In the genomic region with DNA sequence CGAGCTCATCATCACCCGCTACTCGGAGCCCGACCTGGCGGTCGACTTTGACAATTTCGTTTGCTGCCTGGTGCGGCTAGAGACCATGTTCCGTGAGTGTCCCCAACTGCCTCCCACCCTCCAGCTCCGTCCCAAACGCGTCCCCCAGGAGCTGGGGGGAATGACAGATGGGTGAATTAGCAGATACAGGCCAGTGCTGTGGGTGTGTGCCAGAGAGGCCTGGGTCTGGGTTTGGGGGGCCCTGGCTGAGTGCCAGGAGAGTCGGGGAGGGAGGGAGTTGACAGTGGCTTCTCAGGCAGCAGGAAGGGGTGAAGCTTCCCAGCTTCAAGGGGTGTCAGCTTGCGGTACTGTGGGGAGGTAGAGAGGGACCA, we compare ENCODE assay signal across 32 cellular contexts. TPM values are rescaled to one million over a fixed set of nuclear protein-coding genes. Genes with fewer than 3 reads are reported as not detected.
"Had no signal": no experiment of that assay in that cellular context is flagged by ENCODE, and none has a peak within 500 bp of the region (broad histone marks: within the 10 kb centered on the region; RNA-seq: fewer than 3 reads in every experiment).

No MANE protein-coding gene starts in this region.

- H3K4me3 ChIP-seq: esophagus muscularis mucosa, heart left ventricle, left lung, lower lobe of right lung, suprapubic skin, tibial artery, upper lobe of right lung had no signal

- FAIRE-seq: bronchial epithelial cell, colon had no signal

- H3K9me3 ChIP-seq: esophagus muscularis mucosa, heart left ventricle, left lung, lower lobe of right lung, suprapubic skin, tibial artery, upper lobe of right lung had no signal

- H3K4me1 ChIP-seq: foreskin keratinocyte, suprapubic skin, tibial artery had no signal

- ATAC-seq: activated T-cell treated with anti-CD3 and anti-CD28 coated beads, Interleukin-2, amount 50 U/mL, for 4 hours; foreskin keratinocyte; heart left ventricle; left lung; lower lobe of right lung; naive thymus-derived CD8-positive, alpha-beta T cell; right cardiac atrium; stimulated activated effector memory CD8-positive, alpha-beta T cell treated with anti-CD3 and anti-CD28 coated beads, Interleukin-12 subunit alpha, Interleukin-12 subunit beta, amount 100 ng/mL, for 72 hours; upper lobe of right lung had no signal

- H3K27ac ChIP-seq: esophagus muscularis mucosa, foreskin keratinocyte, heart left ventricle, left lung, lower lobe of right lung, suprapubic skin, tibial artery, upper lobe of right lung had no signal

- DNase-seq: activated CD4-positive, alpha-beta T cell treated with anti-CD3 and anti-CD28 coated beads, Interleukin-2, amount 10 ng/mL, durations not matched to agents 24 days and 14 days; activated CD4-positive, CD25-positive, alpha-beta regulatory T cell treated with anti-CD3 and anti-CD28 coated beads, Interleukin-2, amount 50 U/mL, for 72 hours; activated naive CD4-positive, alpha-beta T cell treated with Interleukin-2 at 50 U/mL for 16 hours; activated T-cell treated with anti-CD3 and anti-CD28 coated beads, Interleukin-2, amount 50 U/mL, for 4 hours; anterior cingulate cortex; dermis blood vessel endothelial cell; effector CD4-positive, alpha-beta T cell; foreskin keratinocyte; heart left ventricle; hypothalamus; immature natural killer cell; kidney glomerular epithelial cell; left lung; lower lobe of right lung; mesenchymal stem cell; naive thymus-derived CD8-positive, alpha-beta T cell; nucleus accumbens; right cardiac atrium; stimulated activated CD4-positive, alpha-beta T cell treated with anti-CD3 and anti-CD28 coated beads, Interleukin-4, amount 100 ng/mL, for 24 hours; T-helper 2 cell; tibial artery; upper lobe of right lung had no signal

- H3K27me3 ChIP-seq: esophagus muscularis mucosa, foreskin keratinocyte, heart left ventricle, left lung, suprapubic skin, tibial artery, upper lobe of right lung had no signal

RNA-seq across cellular contexts. Expression of a gene that starts 40.3 kb away (rescaled TPM):
- total RNA-seq: activated CD4-positive, alpha-beta memory T cell treated with anti-CD3 and anti-CD28 coated beads for 36 hours; activated CD4-positive, alpha-beta T cell treated with anti-CD3 and anti-CD28 coated beads, Interleukin-2, amount 10 ng/mL, durations not matched to agents 24 days and 14 days; activated T-cell treated with anti-CD3 and anti-CD28 coated beads, Interleukin-2, amount 50 U/mL, for 4 hours; activated T-helper 2 cell treated with anti-CD3 and anti-CD28 coated beads, Interferon-gamma antibody, Interleukin-2, Interleukin-4, amounts not matched to agents 10 μg/mL and 5 μg/mL and 100 μg/mL, durations not matched to agents 14 hours and 24 hours and 36 hours; bronchial epithelial cell; dermis blood vessel endothelial cell; esophagus muscularis mucosa; foreskin keratinocyte; heart left ventricle; left lung; lower lobe of right lung; naive thymus-derived CD8-positive, alpha-beta T cell; neural crest cell; right cardiac atrium; skeletal muscle tissue; suprapubic skin; upper lobe of right lung had no signal
- polyA plus RNA-seq: adipose tissue; foreskin keratinocyte; heart left ventricle; immature natural killer cell; naive thymus-derived CD8-positive, alpha-beta T cell; right cardiac atrium had no signal
